Comparison of ENCODE assay signal across 1 cellular context in the genomic region with DNA sequence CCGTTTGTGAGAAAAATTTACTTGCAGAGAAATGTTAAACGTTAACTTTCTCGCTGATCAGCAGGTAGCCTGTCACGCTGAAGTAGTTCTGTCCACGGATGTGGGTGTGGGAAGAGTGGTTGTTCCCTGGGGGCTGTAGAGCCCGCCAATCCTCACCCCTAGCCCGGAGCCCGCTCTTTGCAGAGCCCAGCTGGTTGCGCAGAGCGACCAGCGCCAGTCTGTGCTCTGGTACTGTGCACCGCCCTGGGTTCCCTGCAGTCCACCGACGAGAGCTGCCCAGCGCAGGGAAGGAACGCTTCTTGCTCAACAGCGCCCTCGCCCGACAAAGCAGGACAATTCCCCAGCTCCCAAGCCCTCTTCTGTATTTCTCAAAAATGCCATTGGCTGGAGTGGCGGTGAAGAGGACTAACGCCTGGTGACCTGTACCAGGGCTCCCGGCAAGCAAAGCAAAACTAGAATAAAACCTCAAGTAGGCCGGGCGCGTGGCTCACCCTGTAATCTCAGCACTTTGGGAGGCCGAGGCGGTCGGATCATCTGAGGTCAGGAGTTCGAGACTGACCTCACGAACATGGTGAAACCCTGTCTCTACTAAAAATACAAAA.
TF ChIP-seq lines count a peak whose summit lies in the region.

No MANE protein-coding gene starts in this region.

TF ChIP-seq in GM12878, 131 proteins besides CTCF, POLR2A, EP300 and RAD21 (continued from another document):
- TF ChIP-seq, protein P1, sequence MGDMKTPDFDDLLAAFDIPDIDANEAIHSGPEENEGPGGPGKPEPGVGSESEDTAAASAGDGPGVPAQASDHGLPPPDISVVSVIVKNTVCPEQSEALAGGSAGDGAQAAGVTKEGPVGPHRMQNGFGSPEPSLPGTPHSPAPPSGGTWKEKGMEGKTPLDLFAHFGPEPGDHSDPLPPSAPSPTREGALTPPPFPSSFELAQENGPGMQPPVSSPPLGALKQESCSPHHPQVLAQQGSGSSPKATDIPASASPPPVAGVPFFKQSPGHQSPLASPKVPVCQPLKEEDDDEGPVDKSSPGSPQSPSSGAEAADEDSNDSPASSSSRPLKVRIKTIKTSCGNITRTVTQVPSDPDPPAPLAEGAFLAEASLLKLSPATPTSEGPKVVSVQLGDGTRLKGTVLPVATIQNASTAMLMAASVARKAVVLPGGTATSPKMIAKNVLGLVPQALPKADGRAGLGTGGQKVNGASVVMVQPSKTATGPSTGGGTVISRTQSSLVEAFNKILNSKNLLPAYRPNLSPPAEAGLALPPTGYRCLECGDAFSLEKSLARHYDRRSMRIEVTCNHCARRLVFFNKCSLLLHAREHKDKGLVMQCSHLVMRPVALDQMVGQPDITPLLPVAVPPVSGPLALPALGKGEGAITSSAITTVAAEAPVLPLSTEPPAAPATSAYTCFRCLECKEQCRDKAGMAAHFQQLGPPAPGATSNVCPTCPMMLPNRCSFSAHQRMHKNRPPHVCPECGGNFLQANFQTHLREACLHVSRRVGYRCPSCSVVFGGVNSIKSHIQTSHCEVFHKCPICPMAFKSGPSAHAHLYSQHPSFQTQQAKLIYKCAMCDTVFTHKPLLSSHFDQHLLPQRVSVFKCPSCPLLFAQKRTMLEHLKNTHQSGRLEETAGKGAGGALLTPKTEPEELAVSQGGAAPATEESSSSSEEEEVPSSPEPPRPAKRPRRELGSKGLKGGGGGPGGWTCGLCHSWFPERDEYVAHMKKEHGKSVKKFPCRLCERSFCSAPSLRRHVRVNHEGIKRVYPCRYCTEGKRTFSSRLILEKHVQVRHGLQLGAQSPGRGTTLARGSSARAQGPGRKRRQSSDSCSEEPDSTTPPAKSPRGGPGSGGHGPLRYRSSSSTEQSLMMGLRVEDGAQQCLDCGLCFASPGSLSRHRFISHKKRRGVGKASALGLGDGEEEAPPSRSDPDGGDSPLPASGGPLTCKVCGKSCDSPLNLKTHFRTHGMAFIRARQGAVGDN (IDR thresholded peaks at IDR 0.05): 0 out of 2 replicates have a peak, but pooled peaks have one; percentile 19
- TF ChIP-seq, protein P2, sequence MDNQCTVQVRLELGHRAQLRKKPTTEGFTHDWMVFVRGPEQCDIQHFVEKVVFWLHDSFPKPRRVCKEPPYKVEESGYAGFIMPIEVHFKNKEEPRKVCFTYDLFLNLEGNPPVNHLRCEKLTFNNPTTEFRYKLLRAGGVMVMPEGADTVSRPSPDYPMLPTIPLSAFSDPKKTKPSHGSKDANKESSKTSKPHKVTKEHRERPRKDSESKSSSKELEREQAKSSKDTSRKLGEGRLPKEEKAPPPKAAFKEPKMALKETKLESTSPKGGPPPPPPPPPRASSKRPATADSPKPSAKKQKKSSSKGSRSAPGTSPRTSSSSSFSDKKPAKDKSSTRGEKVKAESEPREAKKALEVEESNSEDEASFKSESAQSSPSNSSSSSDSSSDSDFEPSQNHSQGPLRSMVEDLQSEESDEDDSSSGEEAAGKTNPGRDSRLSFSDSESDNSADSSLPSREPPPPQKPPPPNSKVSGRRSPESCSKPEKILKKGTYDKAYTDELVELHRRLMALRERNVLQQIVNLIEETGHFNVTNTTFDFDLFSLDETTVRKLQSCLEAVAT (IDR thresholded peaks at IDR 0.05): peak; percentile 50
- no peak for TF ChIP-seq ZZZ3 (IDR thresholded peaks at IDR 0.05; ENCODE audit: control insufficient read depth, insufficient read length, low read depth)
